Comparison of ENCODE assay signal across 16 cellular contexts in genomic region chr2:26482211-26483026, GRCh38. TPM values are rescaled to one million over a fixed set of nuclear protein-coding genes. Genes with fewer than 3 reads are reported as not detected.
"Had no signal": no experiment of that assay in that cellular context is flagged by ENCODE, and none has a peak within 500 bp of the region (broad histone marks: within the 10 kb centered on the region; RNA-seq: fewer than 3 reads in every experiment).

No MANE protein-coding gene starts in this region.

- H3K36me3 Mint-ChIP-seq: activated CD4-positive, alpha-beta memory T cell treated with anti-CD3 and anti-CD28 coated beads for 36 hours; stimulated activated effector memory CD8-positive, alpha-beta T cell treated with anti-CD3 and anti-CD28 coated beads, Interleukin-12 subunit alpha, Interleukin-12 subunit beta, amount 100 ng/mL, for 72 hours had no signal

- H3K27ac ChIP-seq: dorsolateral prefrontal cortex, gastroesophageal sphincter, neutrophil, uterus had no signal

- ATAC-seq: activated CD4-positive, alpha-beta T cell treated with anti-CD3 and anti-CD28 coated beads for 36 hours; activated CD8-positive, alpha-beta memory T cell treated with anti-CD3 and anti-CD28 coated beads, Interleukin-2, amount 10 ng/mL, durations not matched to agents 7 days and 5 days; gastroesophageal sphincter; left colon; stimulated activated effector memory CD8-positive, alpha-beta T cell treated with anti-CD3 and anti-CD28 coated beads, Interleukin-12 subunit alpha, Interleukin-12 subunit beta, amount 100 ng/mL, for 72 hours had no signal

- H3K4me3 ChIP-seq: dorsolateral prefrontal cortex, gastroesophageal sphincter, uterus had no signal

- H3K27ac Mint-ChIP-seq: activated CD4-positive, alpha-beta memory T cell treated with anti-CD3 and anti-CD28 coated beads for 36 hours; activated CD4-positive, alpha-beta T cell treated with anti-CD3 and anti-CD28 coated beads for 36 hours; activated CD8-positive, alpha-beta memory T cell treated with anti-CD3 and anti-CD28 coated beads, Interleukin-2, amount 10 ng/mL, durations not matched to agents 7 days and 5 days; activated T-helper 2 cell treated with anti-CD3 and anti-CD28 coated beads, Interferon-gamma antibody, Interleukin-2, Interleukin-4, amounts not matched to agents 10 μg/mL and 5 μg/mL and 100 μg/mL, durations not matched to agents 14 hours and 24 hours and 36 hours; endodermal cell had no signal

- H3K27me3 Mint-ChIP-seq: activated CD4-positive, alpha-beta memory T cell treated with anti-CD3 and anti-CD28 coated beads for 36 hours; activated CD8-positive, alpha-beta memory T cell treated with anti-CD3 and anti-CD28 coated beads, Interleukin-2, amount 10 ng/mL, durations not matched to agents 7 days and 5 days had no signal

- H3K4me3 Mint-ChIP-seq: activated CD4-positive, alpha-beta memory T cell treated with anti-CD3 and anti-CD28 coated beads for 36 hours; activated CD4-positive, alpha-beta T cell treated with anti-CD3 and anti-CD28 coated beads for 36 hours; activated CD8-positive, alpha-beta memory T cell treated with anti-CD3 and anti-CD28 coated beads, Interleukin-2, amount 10 ng/mL, durations not matched to agents 7 days and 5 days; endodermal cell; stimulated activated effector memory CD8-positive, alpha-beta T cell treated with anti-CD3 and anti-CD28 coated beads, Interleukin-12 subunit alpha, Interleukin-12 subunit beta, amount 100 ng/mL, for 72 hours had no signal

- H3K9me3 ChIP-seq: gastroesophageal sphincter, neutrophil, uterus had no signal

- DNase-seq: activated CD4-positive, alpha-beta memory T cell treated with anti-CD3 and anti-CD28 coated beads for 36 hours; activated CD4-positive, alpha-beta T cell treated with anti-CD3 and anti-CD28 coated beads for 36 hours; activated CD8-positive, alpha-beta memory T cell treated with anti-CD3 and anti-CD28 coated beads, Interleukin-2, amount 10 ng/mL, durations not matched to agents 7 days and 5 days; activated naive CD4-positive, alpha-beta T cell treated with anti-CD3 and anti-CD28 coated beads, Interleukin-2, amount 50 U/mL, for 16 hours; activated T-cell treated with anti-CD3 and anti-CD28 coated beads, Interleukin-2, amount 50 U/mL, for 1 hour; dorsolateral prefrontal cortex; endodermal cell; left colon; retina; T-helper 1 cell; T1000; uterus had no signal

- H3K9me3 Mint-ChIP-seq: activated CD4-positive, alpha-beta memory T cell treated with anti-CD3 and anti-CD28 coated beads for 36 hours; activated T-helper 2 cell treated with anti-CD3 and anti-CD28 coated beads, Interferon-gamma antibody, Interleukin-2, Interleukin-4, amounts not matched to agents 10 μg/mL and 5 μg/mL and 100 μg/mL, durations not matched to agents 14 hours and 24 hours and 36 hours; endodermal cell; stimulated activated effector memory CD8-positive, alpha-beta T cell treated with anti-CD3 and anti-CD28 coated beads, Interleukin-12 subunit alpha, Interleukin-12 subunit beta, amount 100 ng/mL, for 72 hours had no signal

- H3K27me3 ChIP-seq: uterus had no signal

- H3K4me1 ChIP-seq: uterus had no signal

- H3K36me3 ChIP-seq: gastroesophageal sphincter, neutrophil, uterus had no signal

RNA-seq across cellular contexts. Expression of gene OTOF, which starts 4.5 kb away (rescaled TPM):
- total RNA-seq: left colon had no signal
